ENCODE assay signal across 14 cellular contexts in genomic region chrX:9134341-9134740, GRCh38.
DNase-seq lines count a peak whose midpoint lies in the region; ATAC-seq and TF ChIP-seq lines count a peak whose summit lies in the region.
"Had no signal": no experiment of that assay in that cellular context is flagged by ENCODE, and none has a peak within 500 bp of the region (broad histone marks: within the 10 kb centered on the region; RNA-seq: fewer than 3 reads in every experiment).

No MANE protein-coding gene starts in this region.

- H3K79me1 ChIP-seq in mesendoderm (ENCODE audit: low read length) = no peaks in the 10 kb centered on the region

- no peak for ATAC-seq in T-helper 17 cell
- ATAC-seq: A549 had no signal

- H4K5ac ChIP-seq in mesendoderm (ENCODE audit: low read length) = no peak overlapping the region

- no peak overlapping the region for H3K27ac Mint-ChIP-seq in T-helper 17 cell
- H3K27ac Mint-ChIP-seq: CD8-positive, alpha-beta memory T cell; H9 had no signal

- no peak overlapping the region for H3K4me2 ChIP-seq in mesendoderm (ENCODE audit: low read length)
- H3K4me2 ChIP-seq: A549 had no signal

- no peak overlapping the region for H3K4ac ChIP-seq in mesendoderm (ENCODE audit: low read depth, low read length)

- peak overlapping the region; percentile 5 for H2BK5ac ChIP-seq in mesendoderm (ENCODE audit: low read length)

- H3K9me3 ChIP-seq in colonic mucosa (no peaks in the 10 kb centered on the region), T-helper 17 cell (ENCODE audit: control insufficient read depth, low read length, poor library complexity, severe bottlenecking) (no peaks in the 10 kb centered on the region)
- H3K9me3 ChIP-seq: Caco-2 had no signal

- H3K9ac ChIP-seq in mesendoderm (ENCODE audit: low read length) = no peak overlapping the region
- H3K9ac ChIP-seq in colonic mucosa (ENCODE audit: low read depth in 2 of 2, low read length in 2 of 2) = no peak overlapping the region
- H3K9ac ChIP-seq: GM23248 had no signal

- no peaks in the 10 kb centered on the region for H3K27me3 Mint-ChIP-seq in T-helper 17 cell

- no peak overlapping the region for H2BK15ac ChIP-seq in mesendoderm (replicated peaks; ENCODE audit: low read depth)

- DNase-seq in LNCaP clone FGC (ENCODE audit: low read depth) (peak; percentile 17), cerebellum (ENCODE audit: low spot score) (peak; percentile 64), mesendoderm (no peak), colonic mucosa (no peak), T-helper 17 cell (no peak)
- DNase-seq in activated naive CD4-positive, alpha-beta T cell treated with anti-CD3 and anti-CD28 coated beads, Interleukin-2, amount 50 U/mL, for 16 hours = no peak
- DNase-seq: Caco-2; CD8-positive, alpha-beta memory T cell; DND-41; GF-D8; GM23248; H9 had no signal

- no peak for TF ChIP-seq CTCF in LNCaP clone FGC (IDR thresholded peaks at IDR 0.05; ENCODE audit: control insufficient read depth, extremely low read depth, insufficient read depth)
- TF ChIP-seq CTCF in colonic mucosa (IDR thresholded peaks at IDR 0.05) = no peak

- no peak overlapping the region for H3K4me3 Mint-ChIP-seq in T-helper 17 cell
- H3K4me3 Mint-ChIP-seq: CD14-positive monocyte; CD8-positive, alpha-beta memory T cell had no signal

- peak overlapping the region; percentile 73 for H2BK120ac ChIP-seq in mesendoderm (ENCODE audit: low read depth, low read length)

- H3K23ac ChIP-seq in mesendoderm (ENCODE audit: low read length) = no peak overlapping the region

- no peaks in the 10 kb centered on the region for H3K4me1 ChIP-seq in mesendoderm (ENCODE audit: control insufficient read depth, low read depth, low read length)
- no peaks in the 10 kb centered on the region for H3K4me1 ChIP-seq in colonic mucosa
- H3K4me1 ChIP-seq: A549, Caco-2 had no signal

- H3K27ac ChIP-seq in mesendoderm (ENCODE audit: low read depth, low read length) (no peak overlapping the region), colonic mucosa (no peak overlapping the region)
- H3K27ac ChIP-seq: A549, GM23248 had no signal

- H3K36me3 ChIP-seq in mesendoderm (ENCODE audit: control insufficient read depth, insufficient read depth, low read length) = no peaks in the 10 kb centered on the region
- no peaks in the 10 kb centered on the region for H3K36me3 ChIP-seq in colonic mucosa

- no CpG with 5 or more reads among the region's 7 CpGs for WGBS in mesendoderm (ENCODE audit: extremely low coverage, insufficient coverage, low lambda C conversion rate)

- H3K18ac ChIP-seq in mesendoderm (ENCODE audit: low read length) = peak overlapping the region; percentile 18

- H3K79me2 ChIP-seq in mesendoderm (ENCODE audit: control insufficient read depth, insufficient read depth, low read length) = no peaks in the 10 kb centered on the region

- no peak overlapping the region for H3K4me3 ChIP-seq in LNCaP clone FGC (ENCODE audit: low read depth, low read length)
- H3K4me3 ChIP-seq in mesendoderm (ENCODE audit: low read length) = no peak overlapping the region
- no peak overlapping the region for H3K4me3 ChIP-seq in colonic mucosa
- H3K4me3 ChIP-seq: A549, GM23248 had no signal

- H3K4me1 Mint-ChIP-seq in T-helper 17 cell = no peaks in the 10 kb centered on the region
- H3K4me1 Mint-ChIP-seq: CD8-positive, alpha-beta memory T cell had no signal

- intact Hi-C loops in colonic mucosa (cut with DNase I) = no loop called here

- H3K56ac ChIP-seq in mesendoderm (ENCODE audit: low read length) = peak overlapping the region; percentile 50

- no peak overlapping the region for H4K8ac ChIP-seq in mesendoderm (ENCODE audit: low read depth, low read length)

- no peaks in the 10 kb centered on the region for H3K36me3 Mint-ChIP-seq in T-helper 17 cell (ENCODE audit: low read depth)
- H3K36me3 Mint-ChIP-seq: CD14-positive monocyte had no signal

- H3K27me3 ChIP-seq in mesendoderm (ENCODE audit: insufficient read depth, low read length, poor library complexity) = no peaks in the 10 kb centered on the region
- H3K27me3 ChIP-seq in colonic mucosa = no peaks in the 10 kb centered on the region

- H2AK5ac ChIP-seq in mesendoderm (ENCODE audit: low read length) = no peak overlapping the region

Comparison
In these comparisons a context has a peak if more than half of its experiments do, and no peak if none do; other contexts are left out.
1. DNase-seq: peak in LNCaP clone FGC (single experiment) and cerebellum (single experiment); none in mesendoderm (single experiment), colonic mucosa (single experiment), T-helper 17 cell (0 of 3) and activated naive CD4-positive, alpha-beta T cell treated with anti-CD3 and anti-CD28 coated beads, Interleukin-2, amount 50 U/mL, for 16 hours (single experiment).